ENCODE assay signal across 8 cellular contexts in the genomic region with DNA sequence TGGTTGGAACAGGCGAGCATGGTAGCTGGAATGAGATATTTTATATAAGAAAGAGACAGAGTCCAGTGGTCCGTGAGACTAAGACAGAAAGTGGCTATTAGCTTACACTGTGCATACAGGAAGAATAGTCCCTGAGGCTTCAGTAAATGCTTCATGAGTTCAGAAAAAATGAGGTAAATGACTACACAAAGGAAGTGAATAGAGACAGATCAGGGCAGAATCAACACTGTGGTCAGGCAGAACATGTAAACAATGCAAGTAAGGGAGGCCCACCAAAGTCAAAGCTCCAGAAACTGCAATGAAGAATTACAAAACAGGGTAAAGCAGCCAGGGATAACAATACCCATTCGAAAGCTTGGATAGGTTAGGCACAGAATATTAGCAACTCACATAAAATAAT. TPM values are rescaled to one million over a fixed set of nuclear protein-coding genes. Genes with fewer than 3 reads are reported as not detected.
DNase-seq lines count a peak whose midpoint lies in the region; ATAC-seq and TF ChIP-seq lines count a peak whose summit lies in the region.

No MANE protein-coding gene starts in this region.

- no peak for DNase-seq in memory B cell (ENCODE audit: low spot score in 2 of 2)
- DNase-seq in NK-92 treated with Interleukin-12 subunit alpha and Interleukin-12 subunit beta, amount 100 ng/mL, for 24 hours (lab: John Stamatoyannopoulos, UW): no peak
- DNase-seq in activated CD4-positive, CD25-positive, alpha-beta regulatory T cell (lab: John Stamatoyannopoulos, UW): no peak
- no peak for DNase-seq in chondrocyte (ENCODE audit: low spot score)
- DNase-seq in NCI-H1694 (lab: John Stamatoyannopoulos, UW): no peak

- H3K9me3 Mint-ChIP-seq in memory B cell (peaks cover 2% of the 10 kb centered on the region), chondrocyte (ENCODE audit: low read depth) (no peaks in the 10 kb centered on the region)

- ATAC-seq in GM18511 (IDR thresholded peaks at IDR 0.05; ENCODE audit: unreplicated experiment) (peak; percentile 99), GM21717 (IDR thresholded peaks at IDR 0.05; ENCODE audit: unreplicated experiment) (peak; percentile 97), HG03565 (IDR thresholded peaks at IDR 0.05; ENCODE audit: unreplicated experiment) (peak; percentile 94), memory B cell (ENCODE audit: low read depth) (peak; percentile 87)

- H3K27ac Mint-ChIP-seq in memory B cell (peak overlapping the region; percentile 62), chondrocyte (ENCODE audit: unreplicated experiment) (no peak overlapping the region)

- TF ChIP-seq CTCF in chondrocyte (IDR thresholded peaks at IDR 0.05): no peak

- H3K4me3 Mint-ChIP-seq in memory B cell (peak overlapping the region; percentile 45), chondrocyte (ENCODE audit: unreplicated experiment) (no peak overlapping the region)

- H3K27me3 Mint-ChIP-seq in memory B cell (no peaks in the 10 kb centered on the region), chondrocyte (ENCODE audit: low read depth) (no peaks in the 10 kb centered on the region)

- peaks cover 9% of the 10 kb centered on the region for H3K36me3 Mint-ChIP-seq in memory B cell
- no peaks in the 10 kb centered on the region for H3K36me3 Mint-ChIP-seq in chondrocyte (ENCODE audit: low read depth)

- H3K4me1 Mint-ChIP-seq in memory B cell (peaks cover 23% of the 10 kb centered on the region), chondrocyte (ENCODE audit: low read depth) (peaks cover 6% of the 10 kb centered on the region)

RNA-seq across cellular contexts. Expression of gene ABCA10, which starts 4.8 kb away (rescaled TPM):
- 0.50 to 0.92 TPM (median 0.87 TPM) in 3 replicates for total RNA-seq in chondrocyte
